In the genomic region with DNA sequence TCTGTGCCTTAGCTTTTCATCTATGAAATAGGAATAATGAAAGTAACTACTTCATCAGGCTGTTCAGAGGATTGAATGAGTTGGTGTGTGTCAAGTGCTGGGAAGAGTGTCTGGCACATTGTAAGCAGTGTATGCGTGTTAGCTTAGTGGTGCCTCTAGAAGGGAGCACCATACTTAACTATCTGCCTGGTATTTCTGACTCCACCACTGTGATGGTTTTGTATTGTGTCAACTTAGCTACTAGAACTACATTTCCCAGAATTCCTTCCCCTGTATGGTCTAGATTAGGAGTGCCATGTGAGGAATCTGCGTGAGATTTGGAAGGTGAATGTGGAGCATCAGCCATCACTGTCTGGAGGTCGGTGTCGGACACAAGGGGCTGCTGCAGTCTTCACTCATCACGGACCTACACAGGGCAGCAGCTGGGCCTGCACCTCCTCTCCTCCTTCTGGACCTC, we compare ENCODE assay signal across 1 cellular context.
TF ChIP-seq lines count a peak whose summit lies in the region.

No MANE protein-coding gene starts in this region.

TF ChIP-seq in HCT116, 20 proteins besides CTCF, POLR2A, EP300 and RAD21 (continued from another document):
- TF ChIP-seq POLR2AphosphoS5 (IDR thresholded peaks at IDR 0.05; ENCODE audit: low read depth, low read length) = no peak
- TF ChIP-seq, protein P1, sequence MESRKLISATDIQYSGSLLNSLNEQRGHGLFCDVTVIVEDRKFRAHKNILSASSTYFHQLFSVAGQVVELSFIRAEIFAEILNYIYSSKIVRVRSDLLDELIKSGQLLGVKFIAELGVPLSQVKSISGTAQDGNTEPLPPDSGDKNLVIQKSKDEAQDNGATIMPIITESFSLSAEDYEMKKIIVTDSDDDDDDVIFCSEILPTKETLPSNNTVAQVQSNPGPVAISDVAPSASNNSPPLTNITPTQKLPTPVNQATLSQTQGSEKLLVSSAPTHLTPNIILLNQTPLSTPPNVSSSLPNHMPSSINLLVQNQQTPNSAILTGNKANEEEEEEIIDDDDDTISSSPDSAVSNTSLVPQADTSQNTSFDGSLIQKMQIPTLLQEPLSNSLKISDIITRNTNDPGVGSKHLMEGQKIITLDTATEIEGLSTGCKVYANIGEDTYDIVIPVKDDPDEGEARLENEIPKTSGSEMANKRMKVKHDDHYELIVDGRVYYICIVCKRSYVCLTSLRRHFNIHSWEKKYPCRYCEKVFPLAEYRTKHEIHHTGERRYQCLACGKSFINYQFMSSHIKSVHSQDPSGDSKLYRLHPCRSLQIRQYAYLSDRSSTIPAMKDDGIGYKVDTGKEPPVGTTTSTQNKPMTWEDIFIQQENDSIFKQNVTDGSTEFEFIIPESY (IDR thresholded peaks at IDR 0.05; ENCODE audit: extremely low read depth, insufficient replicate concordance, low read length) = no peak
- TF ChIP-seq EZH2 (IDR thresholded peaks at IDR 0.05) = no peak
- no peak for TF ChIP-seq SRF (IDR thresholded peaks at IDR 0.05; ENCODE audit: low read depth)
- 0 out of 2 replicates have a peak, but pooled peaks have one; percentile 11 for TF ChIP-seq CBX3 (IDR thresholded peaks at IDR 0.05; ENCODE audit: low read depth)
- TF ChIP-seq SP1 (IDR thresholded peaks at IDR 0.05; ENCODE audit: low read depth) = no peak
- TF ChIP-seq, protein P2, sequence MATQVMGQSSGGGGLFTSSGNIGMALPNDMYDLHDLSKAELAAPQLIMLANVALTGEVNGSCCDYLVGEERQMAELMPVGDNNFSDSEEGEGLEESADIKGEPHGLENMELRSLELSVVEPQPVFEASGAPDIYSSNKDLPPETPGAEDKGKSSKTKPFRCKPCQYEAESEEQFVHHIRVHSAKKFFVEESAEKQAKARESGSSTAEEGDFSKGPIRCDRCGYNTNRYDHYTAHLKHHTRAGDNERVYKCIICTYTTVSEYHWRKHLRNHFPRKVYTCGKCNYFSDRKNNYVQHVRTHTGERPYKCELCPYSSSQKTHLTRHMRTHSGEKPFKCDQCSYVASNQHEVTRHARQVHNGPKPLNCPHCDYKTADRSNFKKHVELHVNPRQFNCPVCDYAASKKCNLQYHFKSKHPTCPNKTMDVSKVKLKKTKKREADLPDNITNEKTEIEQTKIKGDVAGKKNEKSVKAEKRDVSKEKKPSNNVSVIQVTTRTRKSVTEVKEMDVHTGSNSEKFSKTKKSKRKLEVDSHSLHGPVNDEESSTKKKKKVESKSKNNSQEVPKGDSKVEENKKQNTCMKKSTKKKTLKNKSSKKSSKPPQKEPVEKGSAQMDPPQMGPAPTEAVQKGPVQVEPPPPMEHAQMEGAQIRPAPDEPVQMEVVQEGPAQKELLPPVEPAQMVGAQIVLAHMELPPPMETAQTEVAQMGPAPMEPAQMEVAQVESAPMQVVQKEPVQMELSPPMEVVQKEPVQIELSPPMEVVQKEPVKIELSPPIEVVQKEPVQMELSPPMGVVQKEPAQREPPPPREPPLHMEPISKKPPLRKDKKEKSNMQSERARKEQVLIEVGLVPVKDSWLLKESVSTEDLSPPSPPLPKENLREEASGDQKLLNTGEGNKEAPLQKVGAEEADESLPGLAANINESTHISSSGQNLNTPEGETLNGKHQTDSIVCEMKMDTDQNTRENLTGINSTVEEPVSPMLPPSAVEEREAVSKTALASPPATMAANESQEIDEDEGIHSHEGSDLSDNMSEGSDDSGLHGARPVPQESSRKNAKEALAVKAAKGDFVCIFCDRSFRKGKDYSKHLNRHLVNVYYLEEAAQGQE (IDR thresholded peaks at IDR 0.05; ENCODE audit: low read depth) = no peak
- no peak for TF ChIP-seq ELF1 (IDR thresholded peaks at IDR 0.05; ENCODE audit: borderline replicate concordance, low read depth)
